Comparison of ENCODE assay signal across 2 cellular contexts in genomic region chr12:96635844-96636243, GRCh38.
TF ChIP-seq lines count a peak whose summit lies in the region.

No MANE protein-coding gene starts in this region.

TF ChIP-seq in HepG2, 621 proteins besides CTCF, POLR2A, EP300 and RAD21:
- TF ChIP-seq, protein P1, sequence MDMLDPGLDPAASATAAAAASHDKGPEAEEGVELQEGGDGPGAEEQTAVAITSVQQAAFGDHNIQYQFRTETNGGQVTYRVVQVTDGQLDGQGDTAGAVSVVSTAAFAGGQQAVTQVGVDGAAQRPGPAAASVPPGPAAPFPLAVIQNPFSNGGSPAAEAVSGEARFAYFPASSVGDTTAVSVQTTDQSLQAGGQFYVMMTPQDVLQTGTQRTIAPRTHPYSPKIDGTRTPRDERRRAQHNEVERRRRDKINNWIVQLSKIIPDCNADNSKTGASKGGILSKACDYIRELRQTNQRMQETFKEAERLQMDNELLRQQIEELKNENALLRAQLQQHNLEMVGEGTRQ (IDR thresholded peaks at IDR 0.05; ENCODE audit: low read depth, low read length): no peak
- TF ChIP-seq, protein P1 (CRISPR knock-in tag; IDR thresholded peaks at IDR 0.05; ENCODE audit: borderline replicate concordance): no peak
- TF ChIP-seq ZNF605 (CRISPR knock-in tag; IDR thresholded peaks at IDR 0.05) (no peak), ZNF550 (CRISPR knock-in tag; IDR thresholded peaks at IDR 0.05; ENCODE audit: borderline replicate concordance) (no peak), ATAD3A (CRISPR knock-in tag; IDR thresholded peaks at IDR 0.05) (no peak), ZNF263 (CRISPR knock-in tag; IDR thresholded peaks at IDR 0.05) (peak; percentile 55; the same call in 1 of the 2 replicates), ETV6 (CRISPR knock-in tag; conservative IDR thresholded peaks at IDR 0.05) (no peak)
- TF ChIP-seq, protein P2, sequence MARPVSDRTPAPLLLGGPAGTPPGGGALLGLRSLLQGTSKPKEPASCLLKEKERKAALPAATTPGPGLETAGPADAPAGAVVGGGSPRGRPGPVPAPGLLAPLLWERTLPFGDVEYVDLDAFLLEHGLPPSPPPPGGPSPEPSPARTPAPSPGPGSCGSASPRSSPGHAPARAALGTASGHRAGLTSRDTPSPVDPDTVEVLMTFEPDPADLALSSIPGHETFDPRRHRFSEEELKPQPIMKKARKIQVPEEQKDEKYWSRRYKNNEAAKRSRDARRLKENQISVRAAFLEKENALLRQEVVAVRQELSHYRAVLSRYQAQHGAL (CRISPR knock-in tag; IDR thresholded peaks at IDR 0.05; ENCODE audit: not compliant biosample characterization): no peak

TF ChIP-seq in H1, 55 proteins besides CTCF, POLR2A, EP300 and RAD21:
- TF ChIP-seq CBX5 (IDR thresholded peaks at IDR 0.05; ENCODE audit: low read depth, low read length) (no peak), RXRA (IDR thresholded peaks at IDR 0.05; ENCODE audit: insufficient read depth, low read depth, low read length) (no peak), PHF8 (conservative IDR thresholded peaks at IDR 0.05; ENCODE audit: low read depth, low read length) (no peak), SUZ12 (IDR thresholded peaks at IDR 0.05; ENCODE audit: low read length) (no peak), BACH1 (IDR thresholded peaks at IDR 0.05; ENCODE audit: low read length) (no peak)
